10 cellular contexts compared by ENCODE assay signal in genomic region chr9:107251756-107252322, GRCh38. TPM values are rescaled to one million over a fixed set of nuclear protein-coding genes. Genes with fewer than 3 reads are reported as not detected.
DNase-seq lines count a peak whose midpoint lies in the region; ATAC-seq lines count a peak whose summit lies in the region.
"Had no signal": no experiment of that assay in that cellular context is flagged by ENCODE, and none has a peak within 500 bp of the region (broad histone marks: within the 10 kb centered on the region; RNA-seq: fewer than 3 reads in every experiment).

No MANE protein-coding gene starts in this region.

- intact Hi-C loops in naive thymus-derived CD4-positive, alpha-beta T cell (cut with micrococcal nuclease): no loop called here

- peak; percentile 88 for DNase-seq in HCEC 1CT
- DNase-seq in amniotic epithelial cell (ENCODE audit: low read depth): peak; percentile 86
- DNase-seq in hepatic stellate cell (ENCODE audit: low spot score): peak; percentile 51
- DNase-seq in smooth muscle cell of the brain vasculature (ENCODE audit: low read depth, low spot score): peak; percentile 44
- no peak for DNase-seq in naive thymus-derived CD4-positive, alpha-beta T cell
- DNase-seq in superior temporal gyrus (ENCODE audit: extremely low spot score): no peak
- no peak for DNase-seq in HuH-7 (ENCODE audit: low spot score)
- DNase-seq: activated naive CD4-positive, alpha-beta T cell had no signal

- no peaks in the 10 kb centered on the region for H3K9me3 Mint-ChIP-seq in naive thymus-derived CD4-positive, alpha-beta T cell

- peaks cover 10 to 29% (median 12%) of the 10 kb centered on the region in 5 donors for H3K27me3 Mint-ChIP-seq in naive thymus-derived CD4-positive, alpha-beta T cell

- POLR2A ChIA-PET in naive thymus-derived CD4-positive, alpha-beta T cell (lab: Charles Lee): interaction anchor here (1.1 kb wide), 1 partner anchor 29 kb away, joined by 3 read pairs; no protein-coding TSS in a partner anchor

- no peak for ATAC-seq in naive thymus-derived CD4-positive, alpha-beta T cell
- ATAC-seq in HG03280 (IDR thresholded peaks at IDR 0.05; ENCODE audit: unreplicated experiment): no peak
- ATAC-seq: esophagus mucosa had no signal

- H3K4me3 Mint-ChIP-seq in naive thymus-derived CD4-positive, alpha-beta T cell: no peak overlapping the region

- CTCF ChIA-PET in naive thymus-derived CD4-positive, alpha-beta T cell (lab: Charles Lee): no interaction called here

- no peaks in the 10 kb centered on the region for H3K27me3 ChIP-seq in naive thymus-derived CD4-positive, alpha-beta T cell (ENCODE audit: control insufficient read depth in 2 of 2, insufficient read depth in 2 of 2, low read length in 2 of 2)

- H3K36me3 Mint-ChIP-seq in naive thymus-derived CD4-positive, alpha-beta T cell: peaks cover 0 to 5% (median 0%) of the 10 kb centered on the region in 5 donors

- no peaks in the 10 kb centered on the region for H3K9me3 ChIP-seq in naive thymus-derived CD4-positive, alpha-beta T cell (ENCODE audit: control insufficient read depth in 2 of 3, low read length in 3 of 3)

- H3K36me3 ChIP-seq in naive thymus-derived CD4-positive, alpha-beta T cell (ENCODE audit: control insufficient read depth in 2 of 3, insufficient read depth in 3 of 3, low read length in 3 of 3): no peaks in the 10 kb centered on the region

- peaks cover 0 to 1% (median 0%) of the 10 kb centered on the region in 7 donors for H3K4me1 Mint-ChIP-seq in naive thymus-derived CD4-positive, alpha-beta T cell

- H3K27ac Mint-ChIP-seq in naive thymus-derived CD4-positive, alpha-beta T cell: no peak overlapping the region

- no peaks in the 10 kb centered on the region for H3K4me1 ChIP-seq in naive thymus-derived CD4-positive, alpha-beta T cell (ENCODE audit: control insufficient read depth in 2 of 2, insufficient read depth in 2 of 2, low read length in 2 of 2)

- no peak overlapping the region for H3K27ac ChIP-seq in naive thymus-derived CD4-positive, alpha-beta T cell (ENCODE audit: low read depth, low read length)

- no peak overlapping the region for H3K4me3 ChIP-seq in naive thymus-derived CD4-positive, alpha-beta T cell (ENCODE audit: low read length)

RNA-seq across cellular contexts. Expression of gene RAD23B, which starts 31.2 kb away (rescaled TPM):
- total RNA-seq in naive thymus-derived CD4-positive, alpha-beta T cell: 100 to 1,000 TPM in 1 of 5 experiments, 10 to 100 TPM in 4; 48.7 to 102 (median 55.6) TPM
- 10 to 100 TPM in 1 of 2 donors, 1 to 10 TPM in 1; 8.9 to 15.1 TPM for polyA plus RNA-seq in naive thymus-derived CD4-positive, alpha-beta T cell

Comparison
In these comparisons a context has a peak if more than half of its experiments do, and no peak if none do; other contexts are left out.
1. DNase-seq: peak in HCEC 1CT (single experiment), amniotic epithelial cell (single experiment), hepatic stellate cell (single experiment) and smooth muscle cell of the brain vasculature (single experiment); none in naive thymus-derived CD4-positive, alpha-beta T cell (0 of 9), superior temporal gyrus (single experiment) and HuH-7 (single experiment).